Comparison of ENCODE assay signal across 15 cellular contexts in genomic region chr2:154713605-154714004, GRCh38. TPM values are rescaled to one million over a fixed set of nuclear protein-coding genes. Genes with fewer than 3 reads are reported as not detected.
"Had no signal": no experiment of that assay in that cellular context is flagged by ENCODE, and none has a peak within 500 bp of the region (broad histone marks: within the 10 kb centered on the region; RNA-seq: fewer than 3 reads in every experiment).

No MANE protein-coding gene starts in this region.

- H3K27me3 ChIP-seq: cardiac muscle cell, colonic mucosa, thyroid gland had no signal

- H3K27ac ChIP-seq: cardiac muscle cell, colonic mucosa, thyroid gland had no signal

- H3K9me3 ChIP-seq: colonic mucosa, thyroid gland had no signal

- H3K36me3 ChIP-seq: cardiac muscle cell, colonic mucosa, thyroid gland had no signal

- DNase-seq: activated CD4-positive, alpha-beta T cell treated with anti-CD3 and anti-CD28 coated beads, Interleukin-2, amount 50 U/mL, for 48 hours; activated naive CD4-positive, alpha-beta T cell treated with anti-CD3 and anti-CD28 coated beads, Interleukin-2, amount 50 U/mL, for 16 hours; activated T-cell treated with anti-CD3 and anti-CD28 coated beads, Interleukin-2, amount 50 U/mL, for 24 hours; colonic mucosa; foreskin fibroblast; head of caudate nucleus; kidney glomerular epithelial cell; left ventricle myocardium superior; natural killer cell; nucleus accumbens; stimulated activated CD4-positive, alpha-beta T cell treated with anti-CD3 and anti-CD28 coated beads, Interleukin-2, amount 100 ng/mL, for 48 hours; thyroid gland had no signal

- H3K4me3 ChIP-seq: cardiac muscle cell, colonic mucosa, thyroid gland had no signal

- FAIRE-seq: endothelial cell of umbilical vein had no signal

- ATAC-seq: left ventricle myocardium superior; natural killer cell; stimulated activated memory B cell treated with anti-CD40 and anti-IgM and Interleukin-4, amounts not matched to agents 10 μg/mL and 1 μg/mL and 100 μg/mL, for 72 hours had no signal

- H3K4me1 ChIP-seq: colonic mucosa, thyroid gland had no signal

RNA-seq across cellular contexts. Expression of gene KCNJ3, which starts 15.1 kb away (rescaled TPM):
- total RNA-seq: endothelial cell of umbilical vein, natural killer cell, thyroid gland had no signal
- polyA plus RNA-seq: endothelial cell of umbilical vein had no signal
